1 cellular context compared by ENCODE assay signal in the genomic region with DNA sequence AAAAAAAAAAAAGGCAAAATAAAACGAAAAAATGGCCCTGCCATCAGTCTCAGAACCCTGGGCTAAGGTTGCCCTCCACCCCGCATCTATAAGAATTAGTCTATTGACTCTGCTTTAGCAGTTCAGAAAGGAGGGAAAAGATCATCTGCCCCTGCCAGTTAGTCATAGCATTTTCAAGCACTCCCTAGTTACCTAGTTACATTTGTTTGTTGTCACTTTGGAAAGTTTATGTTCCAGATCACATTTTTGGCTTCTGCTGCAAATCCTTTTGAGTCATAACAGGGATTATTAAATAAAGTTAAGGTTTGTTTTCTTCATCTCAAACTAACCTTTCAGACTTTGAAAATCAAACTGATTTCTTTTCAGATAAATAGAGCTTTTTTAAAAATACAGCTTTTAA.
TF ChIP-seq lines count a peak whose summit lies in the region.

No MANE protein-coding gene starts in this region.

TF ChIP-seq in HepG2, 621 proteins besides CTCF, POLR2A, EP300 and RAD21:
- no peak for TF ChIP-seq ZNF225 (CRISPR knock-in tag; IDR thresholded peaks at IDR 0.05)
- TF ChIP-seq, protein P1, sequence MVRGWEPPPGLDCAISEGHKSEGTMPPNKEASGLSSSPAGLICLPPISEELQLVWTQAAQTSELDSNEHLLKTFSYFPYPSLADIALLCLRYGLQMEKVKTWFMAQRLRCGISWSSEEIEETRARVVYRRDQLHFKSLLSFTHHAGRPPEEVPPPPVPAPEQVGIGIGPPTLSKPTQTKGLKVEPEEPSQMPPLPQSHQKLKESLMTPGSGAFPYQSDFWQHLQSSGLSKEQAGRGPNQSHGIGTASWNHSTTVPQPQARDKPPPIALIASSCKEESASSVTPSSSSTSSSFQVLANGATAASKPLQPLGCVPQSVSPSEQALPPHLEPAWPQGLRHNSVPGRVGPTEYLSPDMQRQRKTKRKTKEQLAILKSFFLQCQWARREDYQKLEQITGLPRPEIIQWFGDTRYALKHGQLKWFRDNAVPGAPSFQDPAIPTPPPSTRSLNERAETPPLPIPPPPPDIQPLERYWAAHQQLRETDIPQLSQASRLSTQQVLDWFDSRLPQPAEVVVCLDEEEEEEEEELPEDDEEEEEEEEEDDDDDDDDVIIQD (CRISPR knock-in tag; IDR thresholded peaks at IDR 0.05; ENCODE audit: low read depth): no peak
